Comparison of ENCODE assay signal across 8 cellular contexts in the genomic region with DNA sequence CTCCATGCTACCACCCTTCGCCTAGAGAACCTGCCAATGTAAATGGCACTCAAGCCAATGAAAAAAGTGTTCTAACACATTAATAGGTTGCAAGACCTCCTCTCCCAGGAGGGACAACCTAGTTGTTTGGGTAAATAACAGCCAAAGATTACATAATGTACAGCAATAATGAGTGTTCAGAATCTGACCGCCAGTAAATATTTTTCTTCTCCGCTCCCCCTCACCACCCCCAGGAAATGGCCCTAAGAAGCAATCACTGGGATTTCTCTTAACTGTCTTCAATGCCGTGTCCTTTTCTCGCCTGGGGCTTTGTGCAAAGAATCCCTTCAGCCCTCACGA. TPM values are rescaled to one million over a fixed set of nuclear protein-coding genes. Genes with fewer than 3 reads are reported as not detected.
DNase-seq lines count a peak whose midpoint lies in the region; ATAC-seq, FAIRE-seq and TF ChIP-seq lines count a peak whose summit lies in the region.

No MANE protein-coding gene starts in this region.

- TF ChIP-seq CTCF in Loucy (conservative IDR thresholded peaks at IDR 0.05; ENCODE audit: low read length) (no peak), astrocyte of the spinal cord (IDR thresholded peaks at IDR 0.05; ENCODE audit: low read depth, low read length) (no peak), HepG2 (CRISPR knock-in tag; IDR thresholded peaks at IDR 0.05) (no peak), tibial nerve (IDR thresholded peaks at IDR 0.05) (no peak)

- TF ChIP-seq POLR2A in HepG2 (IDR thresholded peaks at IDR 0.05; ENCODE audit: insufficient read depth in 1 of 2, low read depth in 2 of 2, low read length in 2 of 2) (no peak), tibial nerve (IDR thresholded peaks at IDR 0.05) (no peak)

- POLR2A ChIA-PET in HepG2 (lab: Yijun Ruan, JAX), result interaction anchor here (0.8 to 2.7 kb wide), 9 partner anchors 45 to 181 kb away, joined by 3 to 42 read pairs (median 4); a partner anchor contains a TSS

- DNase-seq in GM03348 (ENCODE audit: low spot score) (peak; percentile 30), astrocyte of the spinal cord (ENCODE audit: low read depth, low spot score) (peak; percentile 15), HepG2 (ENCODE audit: low spot score) (peak; percentile 35), tibial nerve (ENCODE audit: low spot score in 2 of 2) (no peak), NCI-H510A (lab: John Stamatoyannopoulos, UW) (no peak)

- peak overlapping the region; percentile 89 for H2AFZ ChIP-seq in Loucy (ENCODE audit: low read length)
- peak overlapping the region; percentile 32 for H2AFZ ChIP-seq in HepG2 (ENCODE audit: low read length)

- H3K27me3 ChIP-seq in Loucy (ENCODE audit: insufficient read depth, low read length, poor library complexity, severe bottlenecking) (no peaks in the 10 kb centered on the region), HepG2 (ENCODE audit: control insufficient read depth in 1 of 2, insufficient read depth in 2 of 2, low read length in 2 of 2) (no peaks in the 10 kb centered on the region; a peak in 1 of 5 replicates), tibial nerve (no peaks in the 10 kb centered on the region)

- H3K4me2 ChIP-seq in Loucy (ENCODE audit: low read depth, low read length, poor library complexity, severe bottlenecking), result peak overlapping the region; percentile 74
- peak overlapping the region; percentile 71 for H3K4me2 ChIP-seq in HepG2 (ENCODE audit: low read depth, low read length)

- H3K36me3 ChIP-seq in Loucy (ENCODE audit: insufficient read depth, low read length), result no peaks in the 10 kb centered on the region
- H3K36me3 ChIP-seq in HepG2 (replicated peaks in 1 of 2; ENCODE audit: control insufficient read depth in 1 of 2, insufficient read depth in 2 of 2, low read length in 2 of 2), result peaks cover 0 to 4% of the 10 kb centered on the region in 2 experiments; a peak in 2 of 5 replicates
- no peaks in the 10 kb centered on the region for H3K36me3 ChIP-seq in tibial nerve

- TF ChIP-seq EP300 in HepG2 (IDR thresholded peaks at IDR 0.05; ENCODE audit: low read depth in 2 of 2, low read length in 2 of 2), result no peak
- no peak for TF ChIP-seq EP300 in HepG2 (CRISPR knock-in tag; IDR thresholded peaks at IDR 0.05; ENCODE audit: borderline replicate concordance)
- no peak for TF ChIP-seq EP300 in tibial nerve (IDR thresholded peaks at IDR 0.05)

- ATAC-seq in HepG2 (peak; percentile 36), HG02678 (IDR thresholded peaks at IDR 0.05; ENCODE audit: unreplicated experiment) (no peak), HG03342 (IDR thresholded peaks at IDR 0.05; ENCODE audit: unreplicated experiment) (no peak)

- peaks cover 44% of the 10 kb centered on the region for H3K4me1 ChIP-seq in Loucy (ENCODE audit: insufficient read depth, low read length, poor library complexity, severe bottlenecking)
- peaks cover 34% of the 10 kb centered on the region for H3K4me1 ChIP-seq in HepG2 (ENCODE audit: insufficient read depth, low read length)
- peaks cover 5 to 82% (median 27%) of the 10 kb centered on the region in 4 donors for H3K4me1 ChIP-seq in tibial nerve

- H3K9ac ChIP-seq in Loucy (ENCODE audit: low read depth, low read length, poor library complexity, severe bottlenecking) (peak overlapping the region; percentile 87), HepG2 (ENCODE audit: insufficient read depth, low read depth, low read length) (peak overlapping the region; percentile 91)

- CTCF ChIA-PET in HepG2 (lab: Yijun Ruan, JAX; ENCODE audit: low intra/inter-chr PET ratio, low total read pairs), result interaction anchor here (1.2 to 2.1 kb wide), 3 partner anchors 47 to 163 kb away, joined by 3 to 5 read pairs (median 4); no protein-coding TSS in a partner anchor

- TSS peak; percentile 63 for BruUV-seq in HepG2 (replicated peaks; lab: Mats Ljungman, UMichigan)

- WGBS in HepG2 (ENCODE audit: low lambda C conversion rate), result 0% methylated on average over 6 of the region's 6 CpGs
- 1 to 2% methylated on average over 6 of the region's 6 CpGs for WGBS in tibial nerve, 2 donors

- H4K20me1 ChIP-seq in Loucy (ENCODE audit: insufficient read depth, low read length, poor library complexity, severe bottlenecking) (peaks cover 33% of the 10 kb centered on the region), HepG2 (ENCODE audit: insufficient read depth, low read length) (no peaks in the 10 kb centered on the region)

- intact Hi-C loops in HepG2 (cut with micrococcal nuclease; ENCODE audit: unreplicated experiment), result loop anchor here (1.0 kb wide), 4 partner anchors 87 to 170 kb away; no protein-coding TSS in a partner anchor

- H3K9me3 ChIP-seq in Loucy (ENCODE audit: insufficient read depth, low read depth, low read length) (no peaks in the 10 kb centered on the region), HepG2 (ENCODE audit: low read length) (no peaks in the 10 kb centered on the region), tibial nerve (no peaks in the 10 kb centered on the region)

- TF ChIP-seq RAD21 in HepG2 (CRISPR knock-in tag; IDR thresholded peaks at IDR 0.05), result no peak

- H3K4me3 ChIP-seq in Loucy (ENCODE audit: low read length, poor library complexity, severe bottlenecking) (peak overlapping the region; percentile 92), astrocyte of the spinal cord (ENCODE audit: low read depth, low read length) (peak overlapping the region; percentile 94), HepG2 (replicated peaks in 1 of 3; ENCODE audit: insufficient read depth in 1 of 3, low read depth in 2 of 3, low read length in 3 of 3) (peak overlapping the region; percentile 77 to 91 (median 91)), tibial nerve (peak overlapping the region; percentile 71 to 100 (median 90))

- H3K79me2 ChIP-seq in Loucy (ENCODE audit: insufficient read depth, low read length) (peaks cover 77% of the 10 kb centered on the region), HepG2 (ENCODE audit: insufficient read depth, low read length) (peaks cover 67% of the 10 kb centered on the region)

- no peak for FAIRE-seq in HepG2 (lab: Jason Lieb, UNC)

- in situ Hi-C loops in astrocyte of the spinal cord (cut with HindIII; ENCODE audit: low sequenced_read_pairs), result no loop called here
- in situ Hi-C loops in HepG2 (cut with HindIII; ENCODE audit: extremely low pct_ligation_motif_present, low pct_unique_long_range_greater_than_20kb), result loop anchor here (5.0 kb wide), 3 partner anchors 46 to 164 kb away; a partner anchor contains a TSS

- no peaks in the 10 kb centered on the region for H3K9me2 ChIP-seq in Loucy (replicated peaks; ENCODE audit: low read depth, low read length)

- peak overlapping the region; percentile 88 for H3K27ac ChIP-seq in HepG2 (ENCODE audit: extremely low read length, insufficient read depth, low read length)
- H3K27ac ChIP-seq in tibial nerve, result peak overlapping the region; percentile 59 to 93 (median 82)

- no peaks in the 10 kb centered on the region for H3F3A ChIP-seq in Loucy (ENCODE audit: low read depth)

RNA-seq across cellular contexts. Expression of a gene that starts 0.5 kb away (rescaled TPM):
- total RNA-seq in HepG2 (2016; rRNA removed; fragmentation: Illumina TruSeq; extraction: Trizol), result 13.9 and 21.5 TPM in 2 replicates
- total RNA-seq in HepG2 (2016; cell fraction: cytosol; rRNA removed; fragmentation: Illumina TruSeq; extraction: Trizol; ENCODE audit: low read depth), result 10.8 and 15.2 TPM in 2 replicates
- 12.3 and 19.7 TPM in 2 replicates for total RNA-seq in HepG2 (2016; cell fraction: insoluble cytoplasmic fraction; rRNA removed; fragmentation: Illumina TruSeq; extraction: Trizol)
- total RNA-seq in HepG2 (2016; cell fraction: membrane; rRNA removed; fragmentation: Illumina TruSeq; extraction: Trizol), result 6.7 and 8.6 TPM in 2 replicates
- 21.7 and 22.1 TPM in 2 replicates for total RNA-seq in HepG2 (2016; cell fraction: nucleus; rRNA removed; fragmentation: Illumina TruSeq; extraction: Trizol)
- 4.2 and 4.7 TPM in 2 replicates for polyA plus RNA-seq in HepG2 (2011; rRNA removed)
- 1.4 and 1.9 TPM in 2 replicates for polyA plus RNA-seq in HepG2 (2011; cell fraction: cytosol; rRNA removed)
- 5.6 and 7.8 TPM in 2 replicates for polyA plus RNA-seq in HepG2 (2011; cell fraction: nucleus; rRNA removed)
- polyA plus RNA-seq in HepG2 (2012), result 4.6 and 5.7 TPM in 2 replicates
- 0.23 and 0.41 TPM in 2 replicates for polyA plus RNA-seq in HepG2 (2016; cell fraction: cytosol; fragmentation: Illumina TruSeq; extraction: Trizol; ENCODE audit: low read depth)
- 6.3 and 6.9 TPM in 2 replicates for polyA plus RNA-seq in HepG2 (2016; cell fraction: insoluble cytoplasmic fraction; fragmentation: Illumina TruSeq; extraction: Trizol; ENCODE audit: low read depth)
- 1.8 TPM in 2 replicates for polyA plus RNA-seq in HepG2 (2016; cell fraction: membrane; fragmentation: Illumina TruSeq; extraction: Trizol; ENCODE audit: low read depth)
- 14.7 and 15.8 TPM in 2 replicates for polyA plus RNA-seq in HepG2 (2016; cell fraction: nucleus; fragmentation: Illumina TruSeq; extraction: Trizol; ENCODE audit: insufficient read depth, low read depth)
- 7.4 and 8.7 TPM in 2 replicates for polyA minus RNA-seq in HepG2 (2011; rRNA and poly(A)+ RNA removed; ENCODE audit: low replicate concordance)
- 4.7 and 4.9 TPM in 2 replicates for polyA minus RNA-seq in HepG2 (2011; cell fraction: cytosol; rRNA and poly(A)+ RNA removed)
- polyA minus RNA-seq in HepG2 (2011; cell fraction: nucleus; rRNA and poly(A)+ RNA removed), result 58.8 and 59.6 TPM in 2 replicates
- 10 to 100 TPM; 17.3 to 27.9 (median 18.6) TPM for total RNA-seq in tibial nerve

RNA-seq across cellular contexts. Expression of a gene that starts 0.9 kb away (rescaled TPM):
- total RNA-seq in HepG2 (2016; rRNA removed; fragmentation: Illumina TruSeq; extraction: Trizol) (159 and 209 TPM in 2 replicates), tibial nerve (10 to 100 TPM; 30.8 to 55.7 (median 52.1) TPM)
- 56.0 and 58.0 TPM in 2 replicates for total RNA-seq in HepG2 (2016; cell fraction: cytosol; rRNA removed; fragmentation: Illumina TruSeq; extraction: Trizol; ENCODE audit: low read depth)
- total RNA-seq in HepG2 (2016; cell fraction: insoluble cytoplasmic fraction; rRNA removed; fragmentation: Illumina TruSeq; extraction: Trizol), result 164 and 215 TPM in 2 replicates
- 60.5 and 64.6 TPM in 2 replicates for total RNA-seq in HepG2 (2016; cell fraction: membrane; rRNA removed; fragmentation: Illumina TruSeq; extraction: Trizol)
- 55.8 and 67.5 TPM in 2 replicates for total RNA-seq in HepG2 (2016; cell fraction: nucleus; rRNA removed; fragmentation: Illumina TruSeq; extraction: Trizol)
- 34.2 and 50.7 TPM in 2 replicates for polyA plus RNA-seq in HepG2 (2011; rRNA removed)
- 25.8 and 33.0 TPM in 2 replicates for polyA plus RNA-seq in HepG2 (2011; cell fraction: cytosol; rRNA removed)
- 5.1 and 8.3 TPM in 2 replicates for polyA plus RNA-seq in HepG2 (2011; cell fraction: nucleus; rRNA removed)
- 55.8 and 87.1 TPM in 2 replicates for polyA plus RNA-seq in HepG2 (2012)
- 51.9 and 59.2 TPM in 2 replicates for polyA plus RNA-seq in HepG2 (2016; cell fraction: cytosol; fragmentation: Illumina TruSeq; extraction: Trizol; ENCODE audit: low read depth)
- polyA plus RNA-seq in HepG2 (2016; cell fraction: insoluble cytoplasmic fraction; fragmentation: Illumina TruSeq; extraction: Trizol; ENCODE audit: low read depth), result 176 and 191 TPM in 2 replicates
- 52.6 and 60.1 TPM in 2 replicates for polyA plus RNA-seq in HepG2 (2016; cell fraction: membrane; fragmentation: Illumina TruSeq; extraction: Trizol; ENCODE audit: low read depth)
- polyA plus RNA-seq in HepG2 (2016; cell fraction: nucleus; fragmentation: Illumina TruSeq; extraction: Trizol; ENCODE audit: insufficient read depth, low read depth), result 76.4 and 93.0 TPM in 2 replicates
- polyA minus RNA-seq in HepG2 (2011; rRNA and poly(A)+ RNA removed; ENCODE audit: low replicate concordance), result 3.1 and 3.5 TPM in 2 replicates
- 7.5 and 14.3 TPM in 2 replicates for polyA minus RNA-seq in HepG2 (2011; cell fraction: cytosol; rRNA and poly(A)+ RNA removed)
- 5.8 and 7.6 TPM in 2 replicates for polyA minus RNA-seq in HepG2 (2011; cell fraction: nucleus; rRNA and poly(A)+ RNA removed)

RNA-seq across cellular contexts. Expression of a gene that starts 45.0 kb away (rescaled TPM):
- total RNA-seq in HepG2 (2016; rRNA removed; fragmentation: Illumina TruSeq; extraction: Trizol) (92.1 and 109 TPM in 2 replicates), tibial nerve (100 to 1,000 TPM; 158 to 284 (median 220) TPM)
- total RNA-seq in HepG2 (2016; cell fraction: cytosol; rRNA removed; fragmentation: Illumina TruSeq; extraction: Trizol; ENCODE audit: low read depth), result 30.7 and 32.1 TPM in 2 replicates
- total RNA-seq in HepG2 (2016; cell fraction: insoluble cytoplasmic fraction; rRNA removed; fragmentation: Illumina TruSeq; extraction: Trizol), result 93.7 and 102 TPM in 2 replicates
- 40.1 and 45.4 TPM in 2 replicates for total RNA-seq in HepG2 (2016; cell fraction: membrane; rRNA removed; fragmentation: Illumina TruSeq; extraction: Trizol)
- 117 and 122 TPM in 2 replicates for total RNA-seq in HepG2 (2016; cell fraction: nucleus; rRNA removed; fragmentation: Illumina TruSeq; extraction: Trizol)
- 37.3 and 43.8 TPM in 2 replicates for polyA plus RNA-seq in HepG2 (2011; rRNA removed)
- polyA plus RNA-seq in HepG2 (2011; cell fraction: cytosol; rRNA removed), result 20.7 and 26.9 TPM in 2 replicates
- 67.5 and 77.8 TPM in 2 replicates for polyA plus RNA-seq in HepG2 (2011; cell fraction: nucleus; rRNA removed)
- polyA plus RNA-seq in HepG2 (2012), result 46.4 and 55.2 TPM in 2 replicates
- 12.3 and 18.6 TPM in 2 replicates for polyA plus RNA-seq in HepG2 (2016; cell fraction: cytosol; fragmentation: Illumina TruSeq; extraction: Trizol; ENCODE audit: low read depth)
- 85.8 and 89.0 TPM in 2 replicates for polyA plus RNA-seq in HepG2 (2016; cell fraction: insoluble cytoplasmic fraction; fragmentation: Illumina TruSeq; extraction: Trizol; ENCODE audit: low read depth)
- polyA plus RNA-seq in HepG2 (2016; cell fraction: membrane; fragmentation: Illumina TruSeq; extraction: Trizol; ENCODE audit: low read depth), result 27.6 and 32.5 TPM in 2 replicates
- polyA plus RNA-seq in HepG2 (2016; cell fraction: nucleus; fragmentation: Illumina TruSeq; extraction: Trizol; ENCODE audit: insufficient read depth, low read depth), result 97.6 and 113 TPM in 2 replicates
- polyA minus RNA-seq in HepG2 (2011; rRNA and poly(A)+ RNA removed; ENCODE audit: low replicate concordance), result 26.0 and 106 TPM in 2 replicates
- polyA minus RNA-seq in HepG2 (2011; cell fraction: cytosol; rRNA and poly(A)+ RNA removed), result 21.5 and 23.9 TPM in 2 replicates
- 213 and 290 TPM in 2 replicates for polyA minus RNA-seq in HepG2 (2011; cell fraction: nucleus; rRNA and poly(A)+ RNA removed)

Comparison
In these comparisons a context has a peak if more than half of its experiments do, and no peak if none do; other contexts are left out.
1. DNase-seq: peak in GM03348 (single experiment), astrocyte of the spinal cord (single experiment) and HepG2 (single experiment); none in tibial nerve (0 of 2) and NCI-H510A (single experiment).
2. Peak in every context shown above with its lines, with median percentiles within 50 percentile points of each other: H3K4me3 ChIP-seq.